15 cellular contexts compared by ENCODE assay signal in the genomic region with DNA sequence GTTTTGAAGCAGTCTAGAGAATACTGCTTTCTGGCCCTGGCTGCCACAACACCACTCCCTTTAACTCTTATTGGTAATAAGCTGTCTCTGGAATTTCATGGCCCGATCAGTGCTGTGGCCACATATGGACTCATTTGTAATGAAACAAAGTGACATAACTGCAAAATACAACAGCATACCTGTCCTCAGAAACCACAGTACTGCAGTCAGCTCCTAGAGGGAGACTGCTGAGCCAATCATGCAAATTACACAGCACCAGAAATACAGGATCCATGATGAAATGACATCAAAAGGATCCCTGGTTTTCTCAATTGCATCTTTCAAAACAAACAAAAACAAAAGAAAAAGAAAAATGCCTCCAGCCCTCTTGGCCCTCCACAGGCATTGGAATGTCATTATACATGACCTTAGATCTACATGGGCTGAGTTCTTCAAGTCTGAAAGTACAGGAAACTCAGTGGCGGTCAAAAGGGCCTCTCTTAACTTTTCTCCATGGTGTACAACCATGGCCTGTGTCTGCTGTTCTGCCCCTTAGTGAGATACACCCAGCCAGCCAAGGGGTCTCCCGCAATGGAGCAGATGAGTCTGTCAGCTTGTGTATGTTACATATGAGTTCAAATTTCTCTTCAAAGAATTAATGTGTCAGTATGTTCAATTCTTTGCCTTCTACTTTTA. TPM values are rescaled to one million over a fixed set of nuclear protein-coding genes. Genes with fewer than 3 reads are reported as not detected.
DNase-seq lines count a peak whose midpoint lies in the region; ATAC-seq, FAIRE-seq and TF ChIP-seq lines count a peak whose summit lies in the region.
"Had no signal": no experiment of that assay in that cellular context is flagged by ENCODE, and none has a peak within 500 bp of the region (broad histone marks: within the 10 kb centered on the region; RNA-seq: fewer than 3 reads in every experiment).

No MANE protein-coding gene starts in this region.

- DNase-seq in activated CD4-positive, CD25-positive, alpha-beta regulatory T cell treated with anti-CD3 and anti-CD28 coated beads, Interleukin-2, amount 50 U/mL, for 72 hours, result no peak
- DNase-seq in WERI-Rb-1 (no peak), epithelial cell of esophagus (ENCODE audit: low read depth) (peak; percentile 33), small intestine (peak; percentile 48), left lobe of liver (ENCODE audit: low spot score) (no peak), AG20443 (ENCODE audit: low spot score) (no peak)
- DNase-seq: DMS79, left lung, NCI-H1436 treated with DMSO at 0.1 percent for 48 hours, occipital lobe, stomach had no signal

- H3K27ac ChIP-seq in WERI-Rb-1 (no peak overlapping the region), small intestine (ENCODE audit: low read depth in 1 of 2, low read length in 1 of 2) (peak overlapping the region; percentile 39 to 69)
- H3K27ac ChIP-seq: A549, left lung had no signal

- FAIRE-seq in small intestine (lab: Jason Lieb, UNC), result no peak
- FAIRE-seq: A549, bronchial epithelial cell had no signal

- WGBS in small intestine, 3 donors, result 81 to 90% (median 88%) methylated on average over 3 of the region's 3 CpGs

- H3K9me3 ChIP-seq in WERI-Rb-1 (ENCODE audit: severe bottlenecking) (peaks cover 11% of the 10 kb centered on the region), small intestine (ENCODE audit: control insufficient read depth, low read depth) (no peaks in the 10 kb centered on the region)

- H3K4me1 ChIP-seq in small intestine (ENCODE audit: control insufficient read depth in 2 of 2, insufficient read depth in 1 of 2, low read depth in 1 of 2, low read length in 1 of 2), result no peaks in the 10 kb centered on the region
- H3K4me1 ChIP-seq: A549, left lung had no signal

- H3K27me3 ChIP-seq in WERI-Rb-1 (ENCODE audit: insufficient read depth, low read depth, severe bottlenecking) (no peaks in the 10 kb centered on the region), small intestine (ENCODE audit: control insufficient read depth in 2 of 2, insufficient read depth in 2 of 2, low read length in 2 of 2) (no peaks in the 10 kb centered on the region)
- H3K27me3 ChIP-seq: left lung had no signal

- peak; percentile 24 to 25 for ATAC-seq in activated CD4-positive, CD25-positive, alpha-beta regulatory T cell treated with anti-CD3 and anti-CD28 coated beads, Interleukin-2, amount 50 U/mL, for 24 hours
- ATAC-seq in left lobe of liver (no peak), HG03097 (IDR thresholded peaks at IDR 0.05; ENCODE audit: low FRiP score, unreplicated experiment) (no peak)
- ATAC-seq: A549 had no signal

- TF ChIP-seq CTCF in WERI-Rb-1 (IDR thresholded peaks at IDR 0.05; ENCODE audit: low read depth, low read length) (0 out of 2 replicates have a peak, but pooled peaks have one; percentile 2), epithelial cell of esophagus (IDR thresholded peaks at IDR 0.05; ENCODE audit: insufficient read depth, low read depth, low read length, missing control alignments) (no peak)

- H3K36me3 ChIP-seq in WERI-Rb-1 (no peaks in the 10 kb centered on the region), small intestine (ENCODE audit: control insufficient read depth in 2 of 2, insufficient read depth in 2 of 2, low read length in 2 of 2) (no peaks in the 10 kb centered on the region)
- H3K36me3 ChIP-seq: left lung, stomach had no signal

- H3K4me3 ChIP-seq in WERI-Rb-1 (ENCODE audit: low read depth, low read length) (no peak overlapping the region), epithelial cell of esophagus (ENCODE audit: low read length) (no peak overlapping the region), small intestine (ENCODE audit: low read depth in 1 of 2, low read length in 2 of 2) (no peak overlapping the region)
- H3K4me3 ChIP-seq: A549, left lung, stomach had no signal

RNA-seq across cellular contexts. Expression of a gene that starts 24.9 kb away (rescaled TPM):
- 1 to 10 TPM in 2 of 3 donors, under 1 TPM in 1; 0.30 to 3.6 (median 1.6) TPM for polyA plus RNA-seq in small intestine
- 0.05 TPM for total RNA-seq in left lobe of liver
- polyA plus RNA-seq: A549 had no signal

Comparison
In these comparisons a context has a peak if more than half of its experiments do, and no peak if none do; other contexts are left out.
1. ATAC-seq: peak in activated CD4-positive, CD25-positive, alpha-beta regulatory T cell treated with anti-CD3 and anti-CD28 coated beads, Interleukin-2, amount 50 U/mL, for 24 hours (2 of 2); none in left lobe of liver (single experiment) and HG03097 (single experiment).
2. DNase-seq: peak in epithelial cell of esophagus (single experiment) and small intestine (single experiment); none in activated CD4-positive, CD25-positive, alpha-beta regulatory T cell treated with anti-CD3 and anti-CD28 coated beads, Interleukin-2, amount 50 U/mL, for 72 hours (single experiment), WERI-Rb-1 (single experiment), left lobe of liver (single experiment) and AG20443 (single experiment).